8 cellular contexts compared by ENCODE assay signal in the genomic region with DNA sequence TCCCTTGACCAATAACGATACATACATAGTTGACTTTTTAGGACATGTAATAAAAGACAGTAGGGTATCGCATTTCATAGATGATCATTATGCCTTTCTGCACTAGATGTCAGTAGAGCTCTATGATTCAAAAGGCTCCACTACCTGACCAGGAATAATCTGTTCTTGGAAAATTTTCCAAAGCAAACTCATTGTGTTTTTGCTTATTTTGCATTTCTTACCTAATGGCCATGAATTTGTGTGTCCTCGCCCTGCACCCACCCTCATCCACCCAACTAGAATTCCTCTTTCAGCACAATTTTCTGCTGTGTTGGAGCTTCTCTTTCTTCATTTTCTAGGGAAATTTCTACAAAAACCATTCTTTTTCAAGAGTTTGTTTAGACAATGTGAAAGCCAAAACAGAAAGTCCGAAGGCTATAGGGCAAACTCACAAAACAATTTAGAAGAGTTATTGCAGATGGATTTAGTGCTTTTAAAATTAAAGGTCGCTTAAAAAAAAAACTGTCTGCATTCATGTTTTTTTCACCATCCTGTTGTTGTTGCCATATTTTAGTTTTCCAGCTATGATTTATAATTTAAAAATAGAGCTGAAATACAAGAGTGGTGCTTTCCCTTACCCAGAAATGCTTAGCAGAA.
DNase-seq lines count a peak whose midpoint lies in the region; ATAC-seq and TF ChIP-seq lines count a peak whose summit lies in the region.

No MANE protein-coding gene starts in this region.

- TF ChIP-seq CTCF in left lung (IDR thresholded peaks at IDR 0.05), result peak in 1 of 2 donors; percentile 17
- peak in 2 of 7 experiments; percentile 9 to 35 for TF ChIP-seq CTCF in stomach (IDR thresholded peaks at IDR 0.05)
- no peak for TF ChIP-seq CTCF in coronary artery (IDR thresholded peaks at IDR 0.05)

- TF ChIP-seq POLR2A in stomach (IDR thresholded peaks at IDR 0.05), result no peak

- no peak overlapping the region for H3K27ac Mint-ChIP-seq in CD4-positive, alpha-beta memory T cell

- POLR2A ChIA-PET in CD4-positive, alpha-beta memory T cell (lab: Charles Lee; ENCODE audit: partially characterized antibody), result no interaction called here

- H3K4me1 ChIP-seq in left lung (no peaks in the 10 kb centered on the region), stomach (peaks cover 0 to 7% (median 3%) of the 10 kb centered on the region in 4 donors)
- no peaks in the 10 kb centered on the region for H3K4me1 ChIP-seq in CD4-positive, alpha-beta memory T cell (ENCODE audit: insufficient read depth, low read length)

- in situ Hi-C loops in T47D (cut with HindIII; ENCODE audit: low pct_unique_long_range_greater_than_20kb, low sequenced_read_pairs), result no loop called here

- peaks cover 0 to 7% (median under 1%) of the 10 kb centered on the region in 8 donors for H3K9me3 Mint-ChIP-seq in CD4-positive, alpha-beta memory T cell

- no peaks in the 10 kb centered on the region for H3K27me3 Mint-ChIP-seq in CD4-positive, alpha-beta memory T cell

- H3K27me3 ChIP-seq in left lung (peaks cover 0 to 4% of the 10 kb centered on the region in 2 donors), stomach (no peaks in the 10 kb centered on the region)
- no peaks in the 10 kb centered on the region for H3K27me3 ChIP-seq in CD4-positive, alpha-beta memory T cell (ENCODE audit: insufficient read depth, low read length)

- DNase-seq in DMS153 (lab: John Stamatoyannopoulos, UW), result peak; percentile 35
- peak; percentile 45 for DNase-seq in NCI-H146 (lab: John Stamatoyannopoulos, UW)
- peak; percentile 13 to 69 for DNase-seq in T47D (ENCODE audit: low read depth in 1 of 2, low spot score in 1 of 2)
- DNase-seq in left lung, result no peak
- DNase-seq in stomach, result no peak
- no peak for DNase-seq in coronary artery (ENCODE audit: low spot score)
- DNase-seq in CD4-positive, alpha-beta memory T cell, result no peak

- intact Hi-C loops in left lung (cut with DNase I) (no loop called here), stomach (cut with DNase I; ENCODE audit: low total_unique reads) (no loop called here)
- intact Hi-C loops in CD4-positive, alpha-beta memory T cell (cut with micrococcal nuclease), result no loop called here

- H3K36me3 ChIP-seq in left lung, result no peaks in the 10 kb centered on the region
- no peaks in the 10 kb centered on the region for H3K36me3 ChIP-seq in stomach
- no peaks in the 10 kb centered on the region for H3K36me3 ChIP-seq in CD4-positive, alpha-beta memory T cell (ENCODE audit: insufficient read depth, low read length)

- TF ChIP-seq EP300 in stomach (IDR thresholded peaks at IDR 0.05), result no peak

- H3K27ac ChIP-seq in left lung (no peak overlapping the region), stomach (no peak overlapping the region), coronary artery (no peak overlapping the region)
- H3K27ac ChIP-seq in CD4-positive, alpha-beta memory T cell (ENCODE audit: low read depth, low read length), result no peak overlapping the region

- ATAC-seq in left lung (peak; percentile 85), GM21528 (IDR thresholded peaks at IDR 0.05; ENCODE audit: low FRiP score, unreplicated experiment) (no peak)

- CTCF ChIA-PET in CD4-positive, alpha-beta memory T cell (lab: Charles Lee; ENCODE audit: partially characterized antibody), result interaction anchor here (1.1 kb wide), 1 partner anchor 14 kb away, joined by 3 read pairs; no protein-coding TSS in a partner anchor

- no peaks in the 10 kb centered on the region for H3K36me3 Mint-ChIP-seq in CD4-positive, alpha-beta memory T cell

- H3K4me3 ChIP-seq in left lung, result no peak overlapping the region
- no peak overlapping the region for H3K4me3 ChIP-seq in stomach
- no peak overlapping the region for H3K4me3 ChIP-seq in coronary artery
- no peak overlapping the region for H3K4me3 ChIP-seq in CD4-positive, alpha-beta memory T cell (ENCODE audit: low read length in 2 of 2)

- WGBS in stomach, 5 donors, result 24 to 30% (median 27%) methylated on average over 5 of the region's 5 CpGs

- no peak overlapping the region for H3K4me3 Mint-ChIP-seq in CD4-positive, alpha-beta memory T cell

- H3K9me3 ChIP-seq in left lung (no peaks in the 10 kb centered on the region), stomach (no peaks in the 10 kb centered on the region)
- H3K9me3 ChIP-seq in CD4-positive, alpha-beta memory T cell (ENCODE audit: control insufficient read depth in 1 of 2, low read length in 2 of 2), result no peaks in the 10 kb centered on the region

- no peaks in the 10 kb centered on the region for H3K4me1 Mint-ChIP-seq in CD4-positive, alpha-beta memory T cell

Comparison
In these comparisons a context has a peak if more than half of its experiments do, and no peak if none do; other contexts are left out.
1. DNase-seq: peak in DMS153 (single experiment), NCI-H146 (single experiment) and T47D (2 of 2); none in left lung (0 of 2), stomach (single experiment), coronary artery (single experiment) and CD4-positive, alpha-beta memory T cell (0 of 5).